Comparison of ENCODE assay signal across 8 cellular contexts in the genomic region with DNA sequence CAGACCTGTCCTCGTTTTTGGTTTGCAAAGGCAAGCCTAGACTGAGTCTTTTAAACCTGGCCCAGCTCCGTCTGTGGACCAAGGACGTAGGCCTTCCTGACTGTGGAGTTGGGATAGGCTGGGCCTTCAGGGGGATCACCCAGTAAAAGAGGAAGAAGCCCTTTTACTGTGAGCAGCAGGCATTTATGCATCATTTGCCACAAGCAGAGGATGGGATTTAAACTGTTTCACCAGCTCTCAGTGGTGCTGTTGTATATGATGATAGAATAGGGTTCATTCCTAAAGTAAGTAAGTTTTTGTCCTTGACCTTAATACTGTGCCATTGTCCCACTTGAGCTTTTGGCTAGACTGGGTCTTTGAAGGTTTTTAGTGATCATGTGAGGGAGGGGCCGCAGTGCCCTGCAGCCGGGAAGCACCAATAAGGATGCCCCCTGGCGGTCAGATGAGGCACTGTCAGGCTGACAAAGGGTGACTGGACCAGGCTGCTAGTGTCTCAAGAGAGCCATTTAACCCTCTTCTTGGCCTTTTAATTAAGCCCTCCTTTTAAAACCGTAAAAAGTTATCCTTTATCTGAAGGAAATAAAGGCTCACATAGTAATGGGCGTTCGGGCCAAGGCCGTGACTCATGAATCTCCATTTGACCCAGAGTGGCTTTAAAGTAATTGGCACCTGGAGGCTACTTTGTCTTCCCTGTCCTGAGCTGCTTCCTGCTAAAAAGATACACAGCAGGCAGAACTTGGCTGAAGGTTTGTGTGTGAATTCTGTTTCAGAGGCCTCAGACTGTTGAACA.
DNase-seq lines count a peak whose midpoint lies in the region; ATAC-seq and TF ChIP-seq lines count a peak whose summit lies in the region.

No MANE protein-coding gene starts in this region.

- DNase-seq in ACHN (peak; percentile 52), NCI-H146 (lab: John Stamatoyannopoulos, UW) (peak; percentile 54), choroid plexus epithelial cell (ENCODE audit: low read depth) (peak; percentile 68)
- DNase-seq in activated CD4-positive, alpha-beta T cell treated with anti-CD3 and anti-CD28 coated beads for 24 hours (ENCODE audit: low read depth in 2 of 2) = peak; percentile 50 to 58
- peak; percentile 31 to 38 for DNase-seq in stimulated activated CD4-positive, alpha-beta T cell treated with anti-CD3 and anti-CD28 coated beads, Interleukin-4, amount 100 ng/mL, for 48 hours (ENCODE audit: low read depth in 2 of 2)

- H3K27me3 ChIP-seq in liver (ENCODE audit: control insufficient read depth in 4 of 4, insufficient read depth in 4 of 4, low read length in 3 of 4) = no peaks in the 10 kb centered on the region

- no peaks in the 10 kb centered on the region for H3K9me3 ChIP-seq in liver (ENCODE audit: control insufficient read depth in 4 of 4, low read length in 3 of 4)

- in situ Hi-C loops in ACHN (cut with HindIII; ENCODE audit: low pct_ligation_motif_present, low pct_unique_long_range_greater_than_20kb, low sequenced_read_pairs) = no loop called here

- H3K4me1 ChIP-seq in liver (ENCODE audit: control insufficient read depth in 4 of 4, insufficient read depth in 4 of 4, low read length in 3 of 4) = peaks cover 0 to 13% (median 11%) of the 10 kb centered on the region in 4 donors

- no peak overlapping the region for H3K9ac ChIP-seq in liver (ENCODE audit: low read depth in 1 of 2, low read length in 2 of 2)

- 51% methylated on average over 10 of the region's 10 CpGs for WGBS in liver

- peak; percentile 73 to 88 for TF ChIP-seq RAD21 in liver (IDR thresholded peaks at IDR 0.05)

- ATAC-seq in GM18517 (IDR thresholded peaks at IDR 0.05; ENCODE audit: unreplicated experiment) (peak; percentile 55), HG02623 (IDR thresholded peaks at IDR 0.05; ENCODE audit: unreplicated experiment) (no peak)

- H3K36me3 ChIP-seq in liver (ENCODE audit: control insufficient read depth in 4 of 4, insufficient read depth in 3 of 4, low read depth in 1 of 4, low read length in 3 of 4) = peaks cover 11 to 44% (median 24%) of the 10 kb centered on the region in 4 donors

- peak overlapping the region; percentile 15 to 73 for H3K27ac ChIP-seq in liver (ENCODE audit: low read depth in 1 of 2, low read length in 2 of 2)

- H3K4me3 ChIP-seq in choroid plexus epithelial cell (ENCODE audit: low read depth, low read length) = no peak overlapping the region
- H3K4me3 ChIP-seq in liver (ENCODE audit: low read depth in 1 of 3, low read length in 3 of 3) = no peak overlapping the region

- TF ChIP-seq CTCF in choroid plexus epithelial cell (conservative IDR thresholded peaks at IDR 0.05; ENCODE audit: low read depth, low read length) = peak; percentile 94
- TF ChIP-seq CTCF in liver (IDR thresholded peaks at IDR 0.05; ENCODE audit: low read depth, low read length, missing input control) = peak; percentile 79

TF ChIP-seq in liver, 16 proteins besides CTCF, POLR2A, EP300 and RAD21:
- TF ChIP-seq JUND (IDR thresholded peaks at IDR 0.05) (no peak), YY1 (IDR thresholded peaks at IDR 0.05) (no peak), EGR1 (IDR thresholded peaks at IDR 0.05; ENCODE audit: low read depth in 2 of 2) (no peak), FOXA2 (IDR thresholded peaks at IDR 0.05) (no peak), HNF4G (IDR thresholded peaks at IDR 0.05) (no peak), FOXA1 (IDR thresholded peaks at IDR 0.05) (no peak), MAX (IDR thresholded peaks at IDR 0.05) (no peak), NR2F2 (IDR thresholded peaks at IDR 0.05) (no peak), ZBTB33 (IDR thresholded peaks at IDR 0.05) (no peak), HNF4A (conservative IDR thresholded peaks at IDR 0.05) (no peak)
TF ChIP-seq in liver: peak in this region for 0.
